In genomic region chr5:34868736-34869135, GRCh38 we compare ENCODE assay signal across 21 cellular contexts. TPM values are rescaled to one million over a fixed set of nuclear protein-coding genes. Genes with fewer than 3 reads are reported as not detected.
"Had no signal": no experiment of that assay in that cellular context is flagged by ENCODE, and none has a peak within 500 bp of the region (broad histone marks: within the 10 kb centered on the region; RNA-seq: fewer than 3 reads in every experiment).

No MANE protein-coding gene starts in this region.

- H3K4me2 ChIP-seq: hepatocyte had no signal

- FAIRE-seq: kidney had no signal

- H3K4me3 ChIP-seq: esophagus squamous epithelium, gastroesophageal sphincter, hepatocyte, lung, mucosa of descending colon, prostate gland, right lobe of liver, thoracic aorta, transverse colon had no signal

- H3K27me3 ChIP-seq: esophagus squamous epithelium, gastroesophageal sphincter, hepatocyte, right lobe of liver, transverse colon had no signal

- H2AFZ ChIP-seq: hepatocyte had no signal

- H3K79me2 ChIP-seq: hepatocyte had no signal

- H3K9me3 ChIP-seq: esophagus squamous epithelium, gastroesophageal sphincter, mucosa of descending colon, prostate gland, right lobe of liver, thoracic aorta, transverse colon had no signal

- DNase-seq: effector memory CD8-positive, alpha-beta T cell; esophagus squamous epithelium; foreskin fibroblast; kidney; left colon; left ventricle myocardium superior; mesendoderm; mucosa of descending colon; naive thymus-derived CD8-positive, alpha-beta T cell; right lobe of liver; stimulated activated CD4-positive, alpha-beta T cell treated with anti-CD3 and anti-CD28 coated beads, Interleukin-4, amount 100 ng/mL, for 1 hour; stimulated activated CD8-positive, alpha-beta memory T cell treated with anti-CD3 and anti-CD28 coated beads, Interleukin-4, amount 100 ng/mL, for 48 hours; stimulated activated naive CD8-positive, alpha-beta T cell treated with anti-CD3 and anti-CD28 coated beads, Interleukin-15, Interleukin-2, amounts not matched to agents 100 U/mL and 50 U/mL, for 24 hours; transverse colon had no signal

- ATAC-seq: effector memory CD8-positive, alpha-beta T cell; gastroesophageal sphincter; left colon; left ventricle myocardium superior; mucosa of descending colon; naive thymus-derived CD8-positive, alpha-beta T cell; right lobe of liver; stimulated activated effector memory CD8-positive, alpha-beta T cell treated with anti-CD3 and anti-CD28 coated beads, Interleukin-12 subunit alpha, Interleukin-12 subunit beta, amount 100 ng/mL, for 72 hours; stimulated activated naive CD8-positive, alpha-beta T cell treated with anti-CD3 and anti-CD28 coated beads, Interleukin-15, Interleukin-2, amounts not matched to agents 100 U/mL and 50 U/mL, for 24 hours had no signal

- H3K4me1 ChIP-seq: esophagus squamous epithelium, gastroesophageal sphincter, prostate gland, transverse colon had no signal

- H3K36me3 ChIP-seq: esophagus squamous epithelium, gastroesophageal sphincter, right lobe of liver, thoracic aorta, transverse colon had no signal

- H3K27ac ChIP-seq: epithelial cell of prostate, esophagus squamous epithelium, gastroesophageal sphincter, hepatocyte, prostate gland, right lobe of liver, thoracic aorta, transverse colon had no signal

RNA-seq across cellular contexts. Expression of gene TTC23L, which starts 29.8 kb away (rescaled TPM):
- total RNA-seq: left ventricle myocardium superior had no signal
- polyA plus RNA-seq: hepatocyte; naive thymus-derived CD8-positive, alpha-beta T cell had no signal
